In the genomic region with DNA sequence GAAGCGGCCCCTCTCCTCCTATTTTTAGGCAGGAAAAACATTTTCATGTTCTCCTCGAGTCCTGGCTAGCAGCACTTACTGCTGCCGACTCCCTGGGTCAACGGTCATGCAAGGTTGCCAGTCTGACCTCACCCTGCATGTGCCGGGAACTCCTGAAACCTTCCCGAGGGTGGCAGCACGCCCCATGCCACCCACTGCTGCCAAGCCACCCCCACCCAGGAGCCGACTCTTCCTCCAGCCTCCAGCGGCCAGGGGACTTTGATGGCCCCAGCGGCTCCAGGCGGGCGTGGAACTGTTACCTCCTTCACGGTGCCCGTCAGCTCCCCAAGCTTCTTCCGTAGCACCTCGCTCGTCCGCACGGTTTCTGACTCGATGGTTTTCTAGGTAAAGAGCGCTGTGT, we compare ENCODE assay signal across 21 cellular contexts. TPM values are rescaled to one million over a fixed set of nuclear protein-coding genes. Genes with fewer than 3 reads are reported as not detected.
"Had no signal": no experiment of that assay in that cellular context is flagged by ENCODE, and none has a peak within 500 bp of the region (broad histone marks: within the 10 kb centered on the region; RNA-seq: fewer than 3 reads in every experiment).

No MANE protein-coding gene starts in this region.

- DNase-seq: effector memory CD4-positive, alpha-beta T cell; erythroblast; foreskin keratinocyte; mesendoderm; naive B cell; retina; stimulated activated CD4-positive, alpha-beta T cell treated with anti-CD3 and anti-CD28 coated beads, Interleukin-12 subunit alpha, Interleukin-12 subunit beta, amount 100 ng/mL, for 4 hours; stimulated activated naive CD4-positive, alpha-beta T cell; stomach; substantia nigra had no signal

- H3K4me3 ChIP-seq: hepatocyte, left lung, lung, psoas muscle, skin epidermis, stomach, thoracic aorta had no signal

- H3K9me3 ChIP-seq: left lung, psoas muscle, stomach, thoracic aorta had no signal

- H3K27me3 ChIP-seq: foreskin keratinocyte, hepatocyte, left lung, stomach had no signal

- ATAC-seq: foreskin keratinocyte, left lung, psoas muscle, sciatic nerve had no signal

- H3K9me3 Mint-ChIP-seq: central memory CD8-positive, alpha-beta T cell; naive B cell; nephron; type B pancreatic cell had no signal

- H3K27ac Mint-ChIP-seq: nephron, type B pancreatic cell had no signal

- H3K4me3 Mint-ChIP-seq: central memory CD8-positive, alpha-beta T cell; naive B cell; nephron; type B pancreatic cell had no signal

- H3K27me3 Mint-ChIP-seq: central memory CD8-positive, alpha-beta T cell; naive B cell; type B pancreatic cell had no signal

- H3K27ac ChIP-seq: foreskin keratinocyte, hepatocyte, left lung, psoas muscle, skin epidermis, stomach, thoracic aorta had no signal

- H3K4me1 Mint-ChIP-seq: naive B cell, nephron had no signal

RNA-seq across cellular contexts. Expression of a gene that starts 20.1 kb away (rescaled TPM):
- total RNA-seq: hepatocyte, omental fat pad, sciatic nerve, stomach, thoracic aorta had no signal
